In the genomic region with DNA sequence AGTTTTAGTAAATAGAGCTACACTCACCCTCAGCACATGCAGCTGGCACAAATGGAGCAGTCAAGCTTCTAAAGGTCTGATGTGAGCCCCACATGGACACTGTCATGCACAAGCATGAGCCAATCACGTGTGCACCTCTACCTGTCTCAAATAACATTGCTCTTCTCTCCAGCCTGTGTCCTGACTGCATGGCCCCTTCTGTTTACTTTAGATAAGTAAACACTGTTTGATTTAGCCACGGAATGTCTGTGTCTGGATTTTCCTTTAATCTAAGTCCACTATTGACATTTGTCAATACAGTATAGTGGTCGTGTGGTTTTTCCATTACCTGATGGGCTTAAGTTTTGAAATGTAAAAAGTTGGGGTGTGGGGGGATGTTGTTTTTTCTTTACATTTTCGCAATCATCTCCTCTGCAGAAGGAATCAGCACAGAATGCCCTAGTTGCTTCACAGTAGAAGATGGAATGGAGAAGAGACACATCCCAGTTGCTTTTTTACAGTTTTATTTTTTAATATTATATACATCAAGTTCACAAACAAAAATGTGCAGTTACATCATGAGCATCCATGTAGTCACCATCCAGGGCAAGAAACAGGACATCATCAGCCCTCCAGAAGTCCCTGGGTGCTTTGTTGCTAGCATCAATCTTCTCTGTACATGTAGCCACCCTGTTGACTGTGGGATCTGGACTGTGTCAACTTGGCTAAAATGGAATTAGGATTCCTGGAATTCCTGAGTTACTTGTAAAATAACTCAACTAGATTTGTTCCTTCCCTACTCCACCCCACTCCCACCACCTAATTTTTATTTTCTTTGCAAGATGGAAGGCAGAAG, we compare ENCODE assay signal across 1 cellular context.
TF ChIP-seq lines count a peak whose summit lies in the region.

No MANE protein-coding gene starts in this region.

TF ChIP-seq in IMR-90, 13 proteins besides CTCF, POLR2A, EP300 and RAD21 (continued from another document):
- TF ChIP-seq, protein P1, sequence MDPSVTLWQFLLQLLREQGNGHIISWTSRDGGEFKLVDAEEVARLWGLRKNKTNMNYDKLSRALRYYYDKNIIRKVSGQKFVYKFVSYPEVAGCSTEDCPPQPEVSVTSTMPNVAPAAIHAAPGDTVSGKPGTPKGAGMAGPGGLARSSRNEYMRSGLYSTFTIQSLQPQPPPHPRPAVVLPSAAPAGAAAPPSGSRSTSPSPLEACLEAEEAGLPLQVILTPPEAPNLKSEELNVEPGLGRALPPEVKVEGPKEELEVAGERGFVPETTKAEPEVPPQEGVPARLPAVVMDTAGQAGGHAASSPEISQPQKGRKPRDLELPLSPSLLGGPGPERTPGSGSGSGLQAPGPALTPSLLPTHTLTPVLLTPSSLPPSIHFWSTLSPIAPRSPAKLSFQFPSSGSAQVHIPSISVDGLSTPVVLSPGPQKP (IDR thresholded peaks at IDR 0.05; ENCODE audit: borderline replicate concordance, low read depth, low read length): no peak
- TF ChIP-seq, protein P2, sequence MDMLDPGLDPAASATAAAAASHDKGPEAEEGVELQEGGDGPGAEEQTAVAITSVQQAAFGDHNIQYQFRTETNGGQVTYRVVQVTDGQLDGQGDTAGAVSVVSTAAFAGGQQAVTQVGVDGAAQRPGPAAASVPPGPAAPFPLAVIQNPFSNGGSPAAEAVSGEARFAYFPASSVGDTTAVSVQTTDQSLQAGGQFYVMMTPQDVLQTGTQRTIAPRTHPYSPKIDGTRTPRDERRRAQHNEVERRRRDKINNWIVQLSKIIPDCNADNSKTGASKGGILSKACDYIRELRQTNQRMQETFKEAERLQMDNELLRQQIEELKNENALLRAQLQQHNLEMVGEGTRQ (IDR thresholded peaks at IDR 0.05; ENCODE audit: low read depth, low read length): no peak
- TF ChIP-seq MXI1 (IDR thresholded peaks at IDR 0.05; ENCODE audit: borderline replicate concordance, low read depth, low read length) (no peak), FOS (IDR thresholded peaks at IDR 0.05; ENCODE audit: low read depth, low read length) (no peak), CEBPB (IDR thresholded peaks at IDR 0.05; ENCODE audit: low read depth, low read length) (no peak)
TF ChIP-seq in IMR-90: peak in this region for 0.
